Comparison of ENCODE assay signal across 8 cellular contexts in genomic region chr19:13102666-13103584, GRCh38. TPM values are rescaled to one million over a fixed set of nuclear protein-coding genes. Genes with fewer than 3 reads are reported as not detected.
DNase-seq lines count a peak whose midpoint lies in the region; ATAC-seq, FAIRE-seq and TF ChIP-seq lines count a peak whose summit lies in the region.

TSS of gene LYL1 (minus strand) at chr19:13102858. CDS start at chr19:13101171, 1,687 bp downstream.

- no peaks in the 10 kb centered on the region for H3K9me3 ChIP-seq in HCT116 (ENCODE audit: control insufficient read depth in 1 of 2, insufficient read depth in 1 of 2, low read depth in 1 of 2, low read length in 2 of 2)
- no peaks in the 10 kb centered on the region for H3K9me3 ChIP-seq in thyroid gland

- FAIRE-seq in urothelium cell line (lab: Jason Lieb, UNC): no peak

- intact Hi-C loops in HCT116 (cut with micrococcal nuclease) (no loop called here), thyroid gland (cut with DNase I) (no loop called here)

- H3K4me2 ChIP-seq in HCT116 (ENCODE audit: low read length): peak within 1 kb of the TSS; percentile 56

- BruUV-seq in HCT116 (replicated peaks; lab: Mats Ljungman, UMichigan): no TSS peak

- TF ChIP-seq POLR2A in HCT116 (IDR thresholded peaks at IDR 0.05; ENCODE audit: borderline replicate concordance, extremely low read depth, insufficient read depth, insufficient read length) (no peak), Raji (IDR thresholded peaks at IDR 0.05; ENCODE audit: insufficient read depth, low read depth, low read length) (peak; percentile 87), thyroid gland (IDR thresholded peaks at IDR 0.05) (no peak)

- DNase-seq in HCT116 (ENCODE audit: low read depth, low spot score): no peak
- peak; percentile 98 for DNase-seq in dermis blood vessel endothelial cell
- DNase-seq in medulla oblongata (ENCODE audit: extremely low spot score): peak; percentile 84
- DNase-seq in thyroid gland: peak; percentile 37
- DNase-seq in urothelium cell line (ENCODE audit: low spot score): no peak
- no peak for DNase-seq in hippocampal formation (lab: John Stamatoyannopoulos, UW)

- TF ChIP-seq CTCF in GM12875 (IDR thresholded peaks at IDR 0.05; ENCODE audit: borderline replicate concordance, insufficient read depth, low read depth, low read length): no peak
- TF ChIP-seq CTCF in HCT116 (IDR thresholded peaks at IDR 0.05 in 2 of 3, conservative IDR thresholded peaks at IDR 0.05 in 1 of 3; ENCODE audit: borderline replicate concordance in 1 of 3, insufficient read depth in 1 of 3, low read depth in 2 of 3, low read length in 2 of 3): no peak
- no peak for TF ChIP-seq CTCF in thyroid gland (IDR thresholded peaks at IDR 0.05)

- no peak within 1 kb of the TSS for H2AFZ ChIP-seq in HCT116 (ENCODE audit: low read depth, low read length, poor library complexity, severe bottlenecking)

- H3K36me3 ChIP-seq in HCT116 (ENCODE audit: control insufficient read depth in 1 of 2, insufficient read depth in 2 of 2, low read length in 2 of 2) (peaks cover 0 to 6% of the 10 kb centered on the region in 2 experiments; a peak in 1 of 4 replicates), thyroid gland (peaks cover 0 to 5% of the 10 kb centered on the region in 2 donors)

- RAD21 ChIA-PET in HCT116 (lab: Charles Lee; ENCODE audit: low non-redundant PET in 1 of 2, low total read pairs in 2 of 2, uncharacterized antibody in 2 of 2, unreplicated experiment in 2 of 2): no interaction called here

- WGBS in thyroid gland, 2 donors: 12 to 16% methylated on average over 7 to 9 of the region's 47 CpGs

- no peaks in the 10 kb centered on the region for H4K20me1 ChIP-seq in HCT116 (ENCODE audit: insufficient read depth)

- H3K27me3 ChIP-seq in HCT116 (ENCODE audit: insufficient read depth, low read length) (no peaks in the 10 kb centered on the region), thyroid gland (no peaks in the 10 kb centered on the region)

- no peak for TF ChIP-seq RAD21 in HCT116 (IDR thresholded peaks at IDR 0.05; ENCODE audit: low read depth)

- H3K9ac ChIP-seq in HCT116 (ENCODE audit: low read length): peak within 1 kb of the TSS; percentile 44

- H3K79me2 ChIP-seq in HCT116 (ENCODE audit: insufficient read depth, low read length): no peaks in the 10 kb centered on the region

- POLR2A ChIA-PET in HCT116 (lab: Charles Lee): no interaction called here

- H3K9me2 ChIP-seq in HCT116 (ENCODE audit: insufficient read depth): no peaks in the 10 kb centered on the region

- CTCF ChIA-PET in HCT116 (lab: Charles Lee): no interaction called here

- peak within 1 kb of the TSS; percentile 66 for H3K4me3 ChIP-seq in GM12875 (ENCODE audit: low read depth, low read length)
- peak within 1 kb of the TSS; percentile 28 to 45 for H3K4me3 ChIP-seq in HCT116 (replicated peaks in 1 of 2; ENCODE audit: low read depth in 1 of 2, low read length in 2 of 2)
- peak within 1 kb of the TSS in 1 of 3 donors; percentile 13 for H3K4me3 ChIP-seq in thyroid gland (replicated peaks in 1 of 3)

- H3K4me1 ChIP-seq in HCT116 (ENCODE audit: control insufficient read depth in 1 of 2, insufficient read depth in 2 of 2, low read length in 2 of 2) (peaks cover 3 to 32% of the 10 kb centered on the region in 2 experiments; a peak in 3 of 4 replicates), thyroid gland (peaks cover 10 to 35% of the 10 kb centered on the region in 2 donors)

- peak; percentile 54 for ATAC-seq in HCT116

- peak within 1 kb of the TSS; percentile 16; the same call in 1 of the 2 replicates for H3K27ac ChIP-seq in HCT116 (ENCODE audit: low read depth, low read length)
- H3K27ac ChIP-seq in thyroid gland: peak within 1 kb of the TSS; percentile 46 to 68 (median 63)

TF ChIP-seq in HCT116, 20 proteins besides CTCF, POLR2A, EP300 and RAD21:
- TF ChIP-seq, protein P1, sequence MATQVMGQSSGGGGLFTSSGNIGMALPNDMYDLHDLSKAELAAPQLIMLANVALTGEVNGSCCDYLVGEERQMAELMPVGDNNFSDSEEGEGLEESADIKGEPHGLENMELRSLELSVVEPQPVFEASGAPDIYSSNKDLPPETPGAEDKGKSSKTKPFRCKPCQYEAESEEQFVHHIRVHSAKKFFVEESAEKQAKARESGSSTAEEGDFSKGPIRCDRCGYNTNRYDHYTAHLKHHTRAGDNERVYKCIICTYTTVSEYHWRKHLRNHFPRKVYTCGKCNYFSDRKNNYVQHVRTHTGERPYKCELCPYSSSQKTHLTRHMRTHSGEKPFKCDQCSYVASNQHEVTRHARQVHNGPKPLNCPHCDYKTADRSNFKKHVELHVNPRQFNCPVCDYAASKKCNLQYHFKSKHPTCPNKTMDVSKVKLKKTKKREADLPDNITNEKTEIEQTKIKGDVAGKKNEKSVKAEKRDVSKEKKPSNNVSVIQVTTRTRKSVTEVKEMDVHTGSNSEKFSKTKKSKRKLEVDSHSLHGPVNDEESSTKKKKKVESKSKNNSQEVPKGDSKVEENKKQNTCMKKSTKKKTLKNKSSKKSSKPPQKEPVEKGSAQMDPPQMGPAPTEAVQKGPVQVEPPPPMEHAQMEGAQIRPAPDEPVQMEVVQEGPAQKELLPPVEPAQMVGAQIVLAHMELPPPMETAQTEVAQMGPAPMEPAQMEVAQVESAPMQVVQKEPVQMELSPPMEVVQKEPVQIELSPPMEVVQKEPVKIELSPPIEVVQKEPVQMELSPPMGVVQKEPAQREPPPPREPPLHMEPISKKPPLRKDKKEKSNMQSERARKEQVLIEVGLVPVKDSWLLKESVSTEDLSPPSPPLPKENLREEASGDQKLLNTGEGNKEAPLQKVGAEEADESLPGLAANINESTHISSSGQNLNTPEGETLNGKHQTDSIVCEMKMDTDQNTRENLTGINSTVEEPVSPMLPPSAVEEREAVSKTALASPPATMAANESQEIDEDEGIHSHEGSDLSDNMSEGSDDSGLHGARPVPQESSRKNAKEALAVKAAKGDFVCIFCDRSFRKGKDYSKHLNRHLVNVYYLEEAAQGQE (IDR thresholded peaks at IDR 0.05; ENCODE audit: low read depth): no peak
- TF ChIP-seq, protein P2, sequence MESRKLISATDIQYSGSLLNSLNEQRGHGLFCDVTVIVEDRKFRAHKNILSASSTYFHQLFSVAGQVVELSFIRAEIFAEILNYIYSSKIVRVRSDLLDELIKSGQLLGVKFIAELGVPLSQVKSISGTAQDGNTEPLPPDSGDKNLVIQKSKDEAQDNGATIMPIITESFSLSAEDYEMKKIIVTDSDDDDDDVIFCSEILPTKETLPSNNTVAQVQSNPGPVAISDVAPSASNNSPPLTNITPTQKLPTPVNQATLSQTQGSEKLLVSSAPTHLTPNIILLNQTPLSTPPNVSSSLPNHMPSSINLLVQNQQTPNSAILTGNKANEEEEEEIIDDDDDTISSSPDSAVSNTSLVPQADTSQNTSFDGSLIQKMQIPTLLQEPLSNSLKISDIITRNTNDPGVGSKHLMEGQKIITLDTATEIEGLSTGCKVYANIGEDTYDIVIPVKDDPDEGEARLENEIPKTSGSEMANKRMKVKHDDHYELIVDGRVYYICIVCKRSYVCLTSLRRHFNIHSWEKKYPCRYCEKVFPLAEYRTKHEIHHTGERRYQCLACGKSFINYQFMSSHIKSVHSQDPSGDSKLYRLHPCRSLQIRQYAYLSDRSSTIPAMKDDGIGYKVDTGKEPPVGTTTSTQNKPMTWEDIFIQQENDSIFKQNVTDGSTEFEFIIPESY (IDR thresholded peaks at IDR 0.05; ENCODE audit: extremely low read depth, insufficient replicate concordance, low read length): no peak
- TF ChIP-seq TCF7L2 (IDR thresholded peaks at IDR 0.05; ENCODE audit: borderline replicate concordance, extremely low read depth, insufficient read depth, insufficient read length) (no peak), CEBPB (IDR thresholded peaks at IDR 0.05; ENCODE audit: low read depth) (no peak), POLR2AphosphoS5 (IDR thresholded peaks at IDR 0.05; ENCODE audit: low read depth, low read length) (no peak; the same call in 1 of the 2 replicates), CBX3 (IDR thresholded peaks at IDR 0.05; ENCODE audit: low read depth) (no peak), EGR1 (IDR thresholded peaks at IDR 0.05; ENCODE audit: low read depth) (no peak), JUND (IDR thresholded peaks at IDR 0.05) (no peak), ZNF274 (IDR thresholded peaks at IDR 0.05; ENCODE audit: low read depth, low read length) (no peak), SRF (IDR thresholded peaks at IDR 0.05; ENCODE audit: low read depth) (no peak), EZH2phosphoT487 (IDR thresholded peaks at IDR 0.05; ENCODE audit: borderline replicate concordance) (no peak), SIN3A (IDR thresholded peaks at IDR 0.05; ENCODE audit: low read depth) (no peak), YY1 (IDR thresholded peaks at IDR 0.05; ENCODE audit: extremely low read depth, insufficient replicate concordance, low read depth, low read length) (no peak), EZH2 (IDR thresholded peaks at IDR 0.05) (no peak), ZFX (IDR thresholded peaks at IDR 0.05) (no peak; the same call in 1 of the 2 replicates)
- TF ChIP-seq, protein P3, sequence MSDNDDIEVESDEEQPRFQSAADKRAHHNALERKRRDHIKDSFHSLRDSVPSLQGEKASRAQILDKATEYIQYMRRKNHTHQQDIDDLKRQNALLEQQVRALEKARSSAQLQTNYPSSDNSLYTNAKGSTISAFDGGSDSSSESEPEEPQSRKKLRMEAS (IDR thresholded peaks at IDR 0.05): no peak

RNA-seq across cellular contexts. Expression of gene LYL1, which starts in this region (rescaled TPM):
- total RNA-seq in HCT116 (2021; ENCODE audit: unreplicated experiment) (2.6 TPM), dermis blood vessel endothelial cell (51.8 and 55.0 TPM in 2 replicates), thyroid gland (10 to 100 TPM in 1 of 4 donors, 1 to 10 TPM in 3; 4.2 to 10.9 (median 7.7) TPM)
- 1.3 and 1.8 TPM in 2 replicates for polyA plus RNA-seq in HCT116 (2012)

Comparison
In these comparisons a context has a peak if more than half of its experiments do, and no peak if none do; other contexts are left out.
1. DNase-seq: peak in dermis blood vessel endothelial cell (single experiment), medulla oblongata (single experiment) and thyroid gland (2 of 2); none in HCT116 (single experiment), urothelium cell line (single experiment) and hippocampal formation (0 of 2).